In genomic region chr1:216119600-216119999, GRCh38 we compare ENCODE assay signal across 8 cellular contexts.
A peak's percentile ranks its signal among the peaks of the same experiment; 100 is the strongest.
DNase-seq lines count a peak whose midpoint lies in the region; ATAC-seq and TF ChIP-seq lines count a peak whose summit lies in the region.

No MANE protein-coding gene starts in this region.

- H3K27ac ChIP-seq in left ventricle myocardium inferior (replicated peaks) (no peak overlapping the region), heart left ventricle (no peak overlapping the region)
- no peak overlapping the region for H3K27ac ChIP-seq in effector memory CD4-positive, alpha-beta T cell (ENCODE audit: insufficient read depth, low read length, poor library complexity, severe bottlenecking)

- no peak for TF ChIP-seq POLR2A in heart left ventricle (IDR thresholded peaks at IDR 0.05)

- no peaks in the 10 kb centered on the region for H3K4me1 ChIP-seq in left ventricle myocardium inferior
- H3K4me1 ChIP-seq in heart left ventricle = no peaks in the 10 kb centered on the region
- no peaks in the 10 kb centered on the region for H3K4me1 ChIP-seq in effector memory CD4-positive, alpha-beta T cell (ENCODE audit: control insufficient read depth, insufficient read depth, low read length, poor library complexity, severe bottlenecking)

- 47 to 53% (median 48%) methylated on average over 2 of the region's 2 CpGs for WGBS in heart left ventricle, 4 donors

- DNase-seq in left ventricle myocardium inferior = no peak
- DNase-seq in heart left ventricle = no peak
- peak; percentile 14 for DNase-seq in HS-27A (ENCODE audit: low read depth)
- DNase-seq in SKM-1 treated with dmso at 0.1 percent for 144 hours (lab: John Stamatoyannopoulos, UW; ENCODE audit: unreplicated experiment) = peak; percentile 58
- peak; percentile 61 for DNase-seq in myocyte (ENCODE audit: low read depth)
- no peak for DNase-seq in UCSD-AML1 (lab: John Stamatoyannopoulos, UW; ENCODE audit: unreplicated experiment)
- no peak for DNase-seq in effector memory CD4-positive, alpha-beta T cell

- H3K9me3 ChIP-seq in left ventricle myocardium inferior (replicated peaks) (no peaks in the 10 kb centered on the region), heart left ventricle (no peaks in the 10 kb centered on the region)
- H3K9me3 ChIP-seq in effector memory CD4-positive, alpha-beta T cell (ENCODE audit: control insufficient read depth, low read length) = no peaks in the 10 kb centered on the region

- H3K36me3 ChIP-seq in left ventricle myocardium inferior = no peaks in the 10 kb centered on the region
- H3K36me3 ChIP-seq in heart left ventricle = no peaks in the 10 kb centered on the region
- no peaks in the 10 kb centered on the region for H3K36me3 ChIP-seq in effector memory CD4-positive, alpha-beta T cell (ENCODE audit: control insufficient read depth, insufficient read depth, low read length)

- no peak for ATAC-seq in heart left ventricle
- ATAC-seq in HG03378 (IDR thresholded peaks at IDR 0.05; ENCODE audit: unreplicated experiment) = no peak

- TF ChIP-seq CTCF in left ventricle myocardium inferior (IDR thresholded peaks at IDR 0.05; ENCODE audit: borderline replicate concordance) (peak; percentile 20), heart left ventricle (IDR thresholded peaks at IDR 0.05) (peak in 2 of 12 donors; percentile 20 to 28)

- H3K27me3 ChIP-seq in left ventricle myocardium inferior (ENCODE audit: low read depth) (no peaks in the 10 kb centered on the region), heart left ventricle (no peaks in the 10 kb centered on the region)
- no peaks in the 10 kb centered on the region for H3K27me3 ChIP-seq in effector memory CD4-positive, alpha-beta T cell (replicated peaks; ENCODE audit: control insufficient read depth, insufficient read depth, low read length, poor library complexity, severe bottlenecking)

- intact Hi-C loops in left ventricle myocardium inferior (cut with micrococcal nuclease) (no loop called here), heart left ventricle (cut with DNase I) (no loop called here)

- H3K4me3 ChIP-seq in left ventricle myocardium inferior (no peak overlapping the region), heart left ventricle (no peak overlapping the region)
- no peak overlapping the region for H3K4me3 ChIP-seq in effector memory CD4-positive, alpha-beta T cell (ENCODE audit: insufficient read depth, low read depth, low read length, poor library complexity, severe bottlenecking)

Comparison
In these comparisons a context has a peak if more than half of its experiments do, and no peak if none do; other contexts are left out.
1. DNase-seq: peak in HS-27A (single experiment), SKM-1 treated with dmso at 0.1 percent for 144 hours (single experiment) and myocyte (single experiment); none in left ventricle myocardium inferior (single experiment), heart left ventricle (0 of 5), UCSD-AML1 (single experiment) and effector memory CD4-positive, alpha-beta T cell (0 of 3).